13 cellular contexts compared by ENCODE assay signal in genomic region chr5:140321796-140322195, GRCh38. TPM values are rescaled to one million over a fixed set of nuclear protein-coding genes. Genes with fewer than 3 reads are reported as not detected.
DNase-seq lines count a peak whose midpoint lies in the region; ATAC-seq and TF ChIP-seq lines count a peak whose summit lies in the region.
"Had no signal": no experiment of that assay in that cellular context is flagged by ENCODE, and none has a peak within 500 bp of the region (broad histone marks: within the 10 kb centered on the region; RNA-seq: fewer than 3 reads in every experiment).

No MANE protein-coding gene starts in this region.

- no peak overlapping the region for H3K4me3 ChIP-seq in body of pancreas
- H3K4me3 ChIP-seq in mucosa of descending colon, result no peak overlapping the region
- H3K4me3 ChIP-seq: dorsolateral prefrontal cortex had no signal

- DNase-seq in AML-193 (lab: John Stamatoyannopoulos, UW) (peak; percentile 98 to 99), body of pancreas (peak in 2 of 4 donors; percentile 32 to 78), mucosa of descending colon (peak in 1 of 3 donors; percentile 19), posterior vena cava (ENCODE audit: low spot score) (no peak), NCI-H1436 treated with DMSO at 0.1 percent for 48 hours (lab: John Stamatoyannopoulos, UW) (no peak), NCI-H69 (lab: John Stamatoyannopoulos, UW) (no peak), NCI-H526 (lab: John Stamatoyannopoulos, UW) (no peak)
- DNase-seq: activated B cell treated with CpG ODN at 0.5 μM for 24 hours; activated naive CD4-positive, alpha-beta T cell; OCI-M1 had no signal

- no peaks in the 10 kb centered on the region for H3K27me3 ChIP-seq in body of pancreas
- H3K27me3 ChIP-seq: dorsolateral prefrontal cortex had no signal

- no peaks in the 10 kb centered on the region for H3K36me3 ChIP-seq in body of pancreas (replicated peaks in 1 of 2; ENCODE audit: insufficient read depth in 1 of 2, low read depth in 2 of 2)
- H3K36me3 ChIP-seq in mucosa of descending colon (ENCODE audit: low read depth), result no peaks in the 10 kb centered on the region

- WGBS in body of pancreas, 2 donors, result 76 to 80% methylated on average over 2 of the region's 2 CpGs

- intact Hi-C loops in body of pancreas (cut with DNase I), result no loop called here
- intact Hi-C loops in mucosa of descending colon (cut with DNase I, micrococcal nuclease), result no loop called here
- intact Hi-C loops in posterior vena cava (cut with DNase I), result no loop called here

- no peak for TF ChIP-seq CTCF in body of pancreas (IDR thresholded peaks at IDR 0.05)
- no peak for TF ChIP-seq CTCF in mucosa of descending colon (IDR thresholded peaks at IDR 0.05)

- H3K9me3 ChIP-seq in body of pancreas (no peaks in the 10 kb centered on the region), mucosa of descending colon (no peaks in the 10 kb centered on the region)

- H3K4me1 ChIP-seq in body of pancreas, result peaks cover 36% of the 10 kb centered on the region
- H3K4me1 ChIP-seq in mucosa of descending colon (ENCODE audit: low read depth), result no peaks in the 10 kb centered on the region

- no peak for TF ChIP-seq POLR2A in body of pancreas (IDR thresholded peaks at IDR 0.05)

- ATAC-seq in HG03442 (IDR thresholded peaks at IDR 0.05; ENCODE audit: unreplicated experiment) (peak; percentile 52), body of pancreas (no peak), mucosa of descending colon (peak; percentile 55)

- peak overlapping the region; percentile 76 to 89 (median 88) for H3K27ac ChIP-seq in body of pancreas

RNA-seq across cellular contexts. Expression of gene PFDN1, which starts 18.9 kb away (rescaled TPM):
- total RNA-seq in body of pancreas (10 to 100 TPM; 37.6 to 54.1 TPM), mucosa of descending colon (10 to 100 TPM; 33.5 to 48.0 (median 35.9) TPM), posterior vena cava (10 to 100 TPM; 38.2 to 46.2 TPM)

RNA-seq across cellular contexts. Expression of gene HBEGF, which starts 24.6 kb away (rescaled TPM):
- total RNA-seq in body of pancreas (1 to 10 TPM; 3.1 to 7.3 TPM), mucosa of descending colon (10 to 100 TPM in 2 of 3 donors, 1 to 10 TPM in 1; 8.8 to 15.7 (median 13.1) TPM), posterior vena cava (1 to 10 TPM; 6.9 to 9.5 TPM)

RNA-seq across cellular contexts. Expression of gene SLC4A9, which starts 38.2 kb away (rescaled TPM):
- not detected for total RNA-seq in body of pancreas
- total RNA-seq in mucosa of descending colon, result under 1 TPM in 2 of 3 donors, not detected in 1; 0.23 to 0.46 TPM
- total RNA-seq in posterior vena cava, result not detected
- total RNA-seq: activated B cell treated with CpG ODN at 0.5 μM for 24 hours, M059J had no signal

Comparison
In these comparisons a context has a peak if more than half of its experiments do, and no peak if none do; other contexts are left out.
1. DNase-seq: peak in AML-193 (2 of 2); none in posterior vena cava (single experiment), NCI-H1436 treated with DMSO at 0.1 percent for 48 hours (single experiment), NCI-H69 (single experiment) and NCI-H526 (0 of 2).